In genomic region chr6:72216222-72217106, GRCh38 we compare ENCODE assay signal across 25 cellular contexts.
A peak's percentile ranks its signal among the peaks of the same experiment; 100 is the strongest.
DNase-seq lines count a peak whose midpoint lies in the region; ATAC-seq, FAIRE-seq and TF ChIP-seq lines count a peak whose summit lies in the region.
"Had no signal": no experiment of that assay in that cellular context is flagged by ENCODE, and none has a peak within 500 bp of the region (broad histone marks: within the 10 kb centered on the region; RNA-seq: fewer than 3 reads in every experiment).

No MANE protein-coding gene starts in this region.

- H3K27me3 ChIP-seq in CD4-positive, alpha-beta T cell (ENCODE audit: control insufficient read depth, insufficient read depth, low read length): no peaks in the 10 kb centered on the region
- no peaks in the 10 kb centered on the region for H3K27me3 ChIP-seq in MM.1S (replicated peaks; ENCODE audit: insufficient read depth, low read length)
- H3K27me3 ChIP-seq: tibial artery had no signal

- no peak for TF ChIP-seq POLR2A in A549 (IDR thresholded peaks at IDR 0.05; ENCODE audit: low read length)

- 17% methylated on average over 4 of the region's 4 CpGs for WGBS in A549 (ENCODE audit: missing lambda C conversion rate)

- FAIRE-seq in A549 (lab: Jason Lieb, UNC): no peak
- FAIRE-seq: K562, keratinocyte had no signal

- no peaks in the 10 kb centered on the region for H3K27me3 Mint-ChIP-seq in nephron progenitor cell (ENCODE audit: low read depth, poor library complexity)
- H3K27me3 Mint-ChIP-seq in CD4-positive, alpha-beta T cell: no peaks in the 10 kb centered on the region
- H3K27me3 Mint-ChIP-seq: activated naive CD8-positive, alpha-beta T cell treated with anti-CD3 and anti-CD28 coated beads, Interleukin-2, amount 50 U/mL, for 24 hours; brain; CD4-positive, CD25-positive, alpha-beta regulatory T cell; dendritic cell treated with granulocyte-macrophage colony-stimulating factor and Interleukin-4, amounts not matched to agents 40 ng/mL and 50 ng/mL, for 4 days; naive thymus-derived CD8-positive, alpha-beta T cell; T-helper 17 cell had no signal

- H3K4me1 Mint-ChIP-seq in nephron progenitor cell: peaks cover 43% of the 10 kb centered on the region
- no peaks in the 10 kb centered on the region for H3K4me1 Mint-ChIP-seq in CD4-positive, alpha-beta T cell (ENCODE audit: low read depth)
- H3K4me1 Mint-ChIP-seq: activated naive CD8-positive, alpha-beta T cell treated with anti-CD3 and anti-CD28 coated beads, Interleukin-2, amount 50 U/mL, for 24 hours; CD4-positive, CD25-positive, alpha-beta regulatory T cell; naive thymus-derived CD8-positive, alpha-beta T cell; T-helper 17 cell had no signal

- no peaks in the 10 kb centered on the region for H3K4me1 ChIP-seq in A549
- H3K4me1 ChIP-seq in HEK293 (ENCODE audit: control insufficient read depth, insufficient read depth, low read length): no peaks in the 10 kb centered on the region
- no peaks in the 10 kb centered on the region for H3K4me1 ChIP-seq in MM.1S (ENCODE audit: low read length)
- H3K4me1 ChIP-seq: tibial artery had no signal

- H3K4me3 ChIP-seq in A549: no peak overlapping the region
- H3K4me3 ChIP-seq in HEK293 (ENCODE audit: low read depth, low read length): no peak overlapping the region
- H3K4me3 ChIP-seq in epithelial cell of esophagus (ENCODE audit: low read length): no peak overlapping the region
- H3K4me3 ChIP-seq in MM.1S (ENCODE audit: low read length): no peak overlapping the region
- H3K4me3 ChIP-seq: K562, tibial artery had no signal

- no peak for TF ChIP-seq EP300 in A549 (IDR thresholded peaks at IDR 0.05)

- no peaks in the 10 kb centered on the region for H3F3A ChIP-seq in MM.1S (ENCODE audit: insufficient read depth, low read length)

- H3K36me3 Mint-ChIP-seq in nephron progenitor cell (ENCODE audit: low read depth): no peaks in the 10 kb centered on the region
- H3K36me3 Mint-ChIP-seq in CD4-positive, alpha-beta T cell (ENCODE audit: low read depth): no peaks in the 10 kb centered on the region
- H3K36me3 Mint-ChIP-seq: brain; CD4-positive, CD25-positive, alpha-beta regulatory T cell; naive thymus-derived CD8-positive, alpha-beta T cell had no signal

- H4K20me1 ChIP-seq in MM.1S (ENCODE audit: insufficient read depth, low read length): no peaks in the 10 kb centered on the region

- H3K4me3 Mint-ChIP-seq in nephron progenitor cell: no peak overlapping the region
- H3K4me3 Mint-ChIP-seq in CD4-positive, alpha-beta T cell: no peak overlapping the region
- H3K4me3 Mint-ChIP-seq: activated naive CD8-positive, alpha-beta T cell treated with anti-CD3 and anti-CD28 coated beads, Interleukin-2, amount 50 U/mL, for 24 hours; CD4-positive, CD25-positive, alpha-beta regulatory T cell; dendritic cell treated with granulocyte-macrophage colony-stimulating factor and Interleukin-4, amounts not matched to agents 40 ng/mL and 50 ng/mL, for 4 days; naive thymus-derived CD8-positive, alpha-beta T cell; T-helper 17 cell had no signal

- H3K27ac ChIP-seq in A549: no peak overlapping the region
- no peak overlapping the region for H3K27ac ChIP-seq in HEK293 (ENCODE audit: extremely low read depth, low read depth, low read length)
- no peak overlapping the region for H3K27ac ChIP-seq in CD4-positive, alpha-beta T cell (ENCODE audit: low read depth, low read length)
- H3K27ac ChIP-seq in MM.1S (ENCODE audit: low read length): no peak overlapping the region
- H3K27ac ChIP-seq: tibial artery had no signal

- no peak for DNase-seq in A549 (ENCODE audit: low read depth in 1 of 2, low spot score in 1 of 2)
- DNase-seq in epithelial cell of esophagus (ENCODE audit: low read depth): peak; percentile 43
- DNase-seq in nephron progenitor cell: no peak
- no peak for DNase-seq in CD4-positive, alpha-beta T cell
- DNase-seq in MM.1S: no peak
- DNase-seq: activated CD8-positive, alpha-beta memory T cell treated with anti-CD3 and anti-CD28 coated beads, Interleukin-2, amount 50 U/mL, for 4 hours; activated naive CD8-positive, alpha-beta T cell treated with anti-CD3 and anti-CD28 coated beads, Interleukin-2, amount 50 U/mL, for 24 hours; CD4-positive, CD25-positive, alpha-beta regulatory T cell; DMS79; mesendoderm; MV-4-11; naive thymus-derived CD8-positive, alpha-beta T cell; NCI-H2081; stimulated activated CD4-positive, alpha-beta T cell treated with anti-CD3 and anti-CD28 coated beads, Interleukin-1b, Interleukin-23, amount 100 ng/mL, for 48 hours; stimulated activated naive CD4-positive, alpha-beta T cell treated with Interleukin-2 at 50 U/mL for 16 hours; T-helper 17 cell; tibial artery had no signal

- H3K9me2 ChIP-seq in MM.1S (replicated peaks; ENCODE audit: insufficient read depth, low read length): no peaks in the 10 kb centered on the region

- TF ChIP-seq RAD21 in A549 (conservative IDR thresholded peaks at IDR 0.05 in 1 of 2, IDR thresholded peaks at IDR 0.05 in 1 of 2): no peak

- no peaks in the 10 kb centered on the region for H3K9me3 Mint-ChIP-seq in nephron progenitor cell
- no peaks in the 10 kb centered on the region for H3K9me3 Mint-ChIP-seq in CD4-positive, alpha-beta T cell
- H3K9me3 Mint-ChIP-seq: activated naive CD8-positive, alpha-beta T cell treated with anti-CD3 and anti-CD28 coated beads, Interleukin-2, amount 50 U/mL, for 24 hours; brain; dendritic cell treated with granulocyte-macrophage colony-stimulating factor and Interleukin-4, amounts not matched to agents 40 ng/mL and 50 ng/mL, for 4 days; naive thymus-derived CD8-positive, alpha-beta T cell had no signal

- H3K79me2 ChIP-seq in MM.1S (ENCODE audit: low read length): no peaks in the 10 kb centered on the region

- H3K36me3 ChIP-seq in HEK293 (ENCODE audit: control insufficient read depth in 2 of 2, insufficient read depth in 1 of 2, low read length in 2 of 2): no peaks in the 10 kb centered on the region
- H3K36me3 ChIP-seq in MM.1S (replicated peaks; ENCODE audit: insufficient read depth, low read length): no peaks in the 10 kb centered on the region
- H3K36me3 ChIP-seq: tibial artery had no signal

- POLR2A ChIA-PET in A549 (lab: Yijun Ruan, JAX): no interaction called here
- POLR2A ChIA-PET in HEK293 (lab: Yijun Ruan, JAX): no interaction called here
- POLR2A ChIA-PET in CD4-positive, alpha-beta T cell (lab: Charles Lee): no interaction called here

- no peak for TF ChIP-seq CTCF in A549 (IDR thresholded peaks at IDR 0.05)
- TF ChIP-seq CTCF in HEK293 (tag by site-specific recombination; IDR thresholded peaks at IDR 0.05): no peak
- TF ChIP-seq CTCF in epithelial cell of esophagus (IDR thresholded peaks at IDR 0.05; ENCODE audit: insufficient read depth, low read depth, low read length, missing control alignments): no peak
- TF ChIP-seq CTCF in nephron progenitor cell (IDR thresholded peaks at IDR 0.05): no peak
- TF ChIP-seq CTCF in CD4-positive, alpha-beta T cell (IDR thresholded peaks at IDR 0.05): no peak
- no peak for TF ChIP-seq CTCF in MM.1S (IDR thresholded peaks at IDR 0.05; ENCODE audit: low read length)

- H3K27ac Mint-ChIP-seq in nephron progenitor cell: peak overlapping the region; percentile 36
- no peak overlapping the region for H3K27ac Mint-ChIP-seq in CD4-positive, alpha-beta T cell
- H3K27ac Mint-ChIP-seq: activated naive CD8-positive, alpha-beta T cell treated with anti-CD3 and anti-CD28 coated beads, Interleukin-2, amount 50 U/mL, for 24 hours; CD4-positive, CD25-positive, alpha-beta regulatory T cell; dendritic cell treated with granulocyte-macrophage colony-stimulating factor and Interleukin-4, amounts not matched to agents 40 ng/mL and 50 ng/mL, for 4 days; naive thymus-derived CD8-positive, alpha-beta T cell; T-helper 17 cell had no signal

- H3K9me3 ChIP-seq in A549 (no peaks in the 10 kb centered on the region), HEK293 (ENCODE audit: control insufficient read depth, insufficient read depth, low read depth, low read length) (no peaks in the 10 kb centered on the region), MM.1S (replicated peaks; ENCODE audit: insufficient read depth, low read length) (no peaks in the 10 kb centered on the region)
- H3K9me3 ChIP-seq in CD4-positive, alpha-beta T cell (ENCODE audit: control insufficient read depth, low read length): no peaks in the 10 kb centered on the region
- H3K9me3 ChIP-seq: tibial artery had no signal

- H3K4me2 ChIP-seq in A549 (no peak overlapping the region), MM.1S (ENCODE audit: low read depth, low read length) (no peak overlapping the region)

- intact Hi-C loops in CD4-positive, alpha-beta T cell (cut with DNase I, micrococcal nuclease): no loop called here

- no peak for ATAC-seq in A549
- ATAC-seq in CD4-positive, alpha-beta T cell (ENCODE audit: poor library complexity): no peak
- ATAC-seq in GM21786 (IDR thresholded peaks at IDR 0.05; ENCODE audit: unreplicated experiment): no peak
- ATAC-seq in GM19023 (IDR thresholded peaks at IDR 0.05; ENCODE audit: unreplicated experiment): no peak
- ATAC-seq: activated naive CD8-positive, alpha-beta T cell treated with anti-CD3 and anti-CD28 coated beads, Interleukin-2, amount 50 U/mL, for 24 hours; K562; naive thymus-derived CD8-positive, alpha-beta T cell; Right ventricle myocardium inferior; T-helper 17 cell had no signal

- CTCF ChIA-PET in A549 (lab: Yijun Ruan, JAX): no interaction called here
- CTCF ChIA-PET in HEK293 (lab: Yijun Ruan, JAX): interaction anchor here (1.2 to 1.5 kb wide), 3 partner anchors 21 to 195 kb away, joined by 3 read pairs; no protein-coding TSS in a partner anchor
- CTCF ChIA-PET in CD4-positive, alpha-beta T cell (lab: Charles Lee): no interaction called here

- H3K9ac ChIP-seq in MM.1S (ENCODE audit: low read length): no peak overlapping the region

- no peak overlapping the region for H2AFZ ChIP-seq in MM.1S (ENCODE audit: low read length)

TF ChIP-seq in A549, 52 proteins besides CTCF, POLR2A, EP300 and RAD21:
- TF ChIP-seq NPAS2 (CRISPR knock-in tag; IDR thresholded peaks at IDR 0.05; ENCODE audit: borderline replicate concordance) (no peak), MAFK (IDR thresholded peaks at IDR 0.05; ENCODE audit: partially characterized antibody) (peak; percentile 7)
TF ChIP-seq in A549: peak in this region for 1.

TF ChIP-seq in HEK293, 187 proteins besides CTCF, POLR2A, EP300 and RAD21:
- no peak for TF ChIP-seq ZNF664 (tag by site-specific recombination; IDR thresholded peaks at IDR 0.05)
- TF ChIP-seq, protein P1, sequence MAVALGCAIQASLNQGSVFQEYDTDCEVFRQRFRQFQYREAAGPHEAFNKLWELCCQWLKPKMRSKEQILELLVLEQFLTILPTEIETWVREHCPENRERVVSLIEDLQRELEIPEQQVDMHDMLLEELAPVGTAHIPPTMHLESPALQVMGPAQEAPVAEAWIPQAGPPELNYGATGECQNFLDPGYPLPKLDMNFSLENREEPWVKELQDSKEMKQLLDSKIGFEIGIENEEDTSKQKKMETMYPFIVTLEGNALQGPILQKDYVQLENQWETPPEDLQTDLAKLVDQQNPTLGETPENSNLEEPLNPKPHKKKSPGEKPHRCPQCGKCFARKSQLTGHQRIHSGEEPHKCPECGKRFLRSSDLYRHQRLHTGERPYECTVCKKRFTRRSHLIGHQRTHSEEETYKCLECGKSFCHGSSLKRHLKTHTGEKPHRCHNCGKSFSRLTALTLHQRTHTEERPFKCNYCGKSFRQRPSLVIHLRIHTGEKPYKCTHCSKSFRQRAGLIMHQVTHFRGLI (tag by site-specific recombination; IDR thresholded peaks at IDR 0.05): peak; percentile 73
